In the genomic region with DNA sequence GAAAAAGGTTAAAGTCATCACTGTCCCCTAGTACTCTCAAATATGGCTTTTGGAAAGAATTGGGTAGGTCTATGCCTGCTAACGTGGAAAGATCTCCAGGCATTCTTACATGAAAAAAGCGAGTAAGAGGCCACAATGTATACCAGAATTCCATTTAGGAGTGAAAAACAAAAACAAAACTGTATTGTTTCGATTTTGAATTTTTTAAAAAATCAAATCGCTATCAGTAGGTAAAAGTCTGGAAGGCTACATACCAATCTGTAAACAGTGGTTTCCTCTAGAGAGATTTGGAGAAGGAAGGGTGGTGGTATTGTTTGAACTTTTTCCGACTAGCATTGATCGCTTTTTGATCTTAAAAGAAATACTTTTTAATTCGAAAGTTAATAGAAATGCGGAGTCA, we compare ENCODE assay signal across 1 cellular context.
TF ChIP-seq lines count a peak whose summit lies in the region.

No MANE protein-coding gene starts in this region.

TF ChIP-seq in K562, 482 proteins besides CTCF, POLR2A, EP300 and RAD21 (continued from another document):
- TF ChIP-seq ZNF318 (IDR thresholded peaks at IDR 0.05; ENCODE audit: borderline replicate concordance in 1 of 2, low read depth in 1 of 2) (no peak), TFAM (CRISPR knock-in tag; conservative IDR thresholded peaks at IDR 0.05) (no peak), MED1 (CRISPR knock-in tag; IDR thresholded peaks at IDR 0.05; ENCODE audit: borderline replicate concordance) (no peak), AFF4 (CRISPR knock-in tag; IDR thresholded peaks at IDR 0.05) (no peak), NFIX (CRISPR knock-in tag; IDR thresholded peaks at IDR 0.05; ENCODE audit: low read depth) (no peak), TCFL5 (CRISPR knock-in tag; conservative IDR thresholded peaks at IDR 0.05) (no peak), SRSF9 (IDR thresholded peaks at IDR 0.05; ENCODE audit: borderline replicate concordance, low read depth, low read length) (no peak), ATF1 (CRISPR knock-in tag; IDR thresholded peaks at IDR 0.05) (no peak), ATF1 (tag; IDR thresholded peaks at IDR 0.05) (no peak), CREB1 (IDR thresholded peaks at IDR 0.05) (no peak), CREB1 (CRISPR knock-in tag; IDR thresholded peaks at IDR 0.05) (no peak), L3MBTL2 (IDR thresholded peaks at IDR 0.05) (no peak), CLOCK (CRISPR knock-in tag; IDR thresholded peaks at IDR 0.05; ENCODE audit: borderline replicate concordance) (no peak), THRAP3 (IDR thresholded peaks at IDR 0.05; ENCODE audit: borderline replicate concordance) (no peak)
- TF ChIP-seq, protein P1, sequence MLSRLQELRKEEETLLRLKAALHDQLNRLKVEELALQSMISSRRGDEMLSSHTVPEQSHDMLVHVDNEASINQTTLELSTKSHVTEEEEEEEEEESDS (CRISPR knock-in tag; IDR thresholded peaks at IDR 0.05), result no peak
- TF ChIP-seq, protein P2, sequence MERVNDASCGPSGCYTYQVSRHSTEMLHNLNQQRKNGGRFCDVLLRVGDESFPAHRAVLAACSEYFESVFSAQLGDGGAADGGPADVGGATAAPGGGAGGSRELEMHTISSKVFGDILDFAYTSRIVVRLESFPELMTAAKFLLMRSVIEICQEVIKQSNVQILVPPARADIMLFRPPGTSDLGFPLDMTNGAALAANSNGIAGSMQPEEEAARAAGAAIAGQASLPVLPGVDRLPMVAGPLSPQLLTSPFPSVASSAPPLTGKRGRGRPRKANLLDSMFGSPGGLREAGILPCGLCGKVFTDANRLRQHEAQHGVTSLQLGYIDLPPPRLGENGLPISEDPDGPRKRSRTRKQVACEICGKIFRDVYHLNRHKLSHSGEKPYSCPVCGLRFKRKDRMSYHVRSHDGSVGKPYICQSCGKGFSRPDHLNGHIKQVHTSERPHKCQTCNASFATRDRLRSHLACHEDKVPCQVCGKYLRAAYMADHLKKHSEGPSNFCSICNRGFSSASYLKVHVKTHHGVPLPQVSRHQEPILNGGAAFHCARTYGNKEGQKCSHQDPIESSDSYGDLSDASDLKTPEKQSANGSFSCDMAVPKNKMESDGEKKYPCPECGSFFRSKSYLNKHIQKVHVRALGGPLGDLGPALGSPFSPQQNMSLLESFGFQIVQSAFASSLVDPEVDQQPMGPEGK (CRISPR knock-in tag; IDR thresholded peaks at IDR 0.05; ENCODE audit: borderline replicate concordance), result no peak
